Comparison of ENCODE assay signal across 21 cellular contexts in the genomic region with DNA sequence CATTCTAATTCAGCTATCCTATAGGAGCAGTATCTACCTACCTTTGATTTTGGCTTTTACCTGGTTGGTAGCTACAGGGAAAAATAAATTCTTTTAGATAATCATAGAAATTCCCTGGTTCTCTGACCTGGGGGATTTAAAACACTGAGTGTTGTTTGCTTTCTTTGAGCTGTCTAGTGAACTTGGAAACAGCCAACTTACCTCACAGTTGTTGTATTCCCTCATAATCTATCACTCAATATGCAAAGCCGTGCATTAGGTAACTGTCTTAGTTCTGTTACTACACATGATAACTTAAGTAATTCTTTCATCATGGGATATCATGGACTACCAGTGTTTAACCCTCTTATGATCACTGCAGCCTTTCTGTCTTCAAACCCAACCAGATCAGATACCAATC.
DNase-seq lines count a peak whose midpoint lies in the region; ATAC-seq and TF ChIP-seq lines count a peak whose summit lies in the region.
"Had no signal": no experiment of that assay in that cellular context is flagged by ENCODE, and none has a peak within 500 bp of the region (broad histone marks: within the 10 kb centered on the region; RNA-seq: fewer than 3 reads in every experiment).

No MANE protein-coding gene starts in this region.

- intact Hi-C loops in activated CD4-positive, alpha-beta memory T cell treated with anti-CD3 and anti-CD28 coated beads for 36 hours (cut with micrococcal nuclease), result no loop called here
- intact Hi-C loops in naive thymus-derived CD4-positive, alpha-beta T cell (cut with micrococcal nuclease), result loop anchor here in 1 of 2 donors (10.0 kb wide), 1 partner anchor 839 kb away; the partner anchor contains the start of gene FAM98A

- H3K36me3 Mint-ChIP-seq in activated CD8-positive, alpha-beta memory T cell treated with anti-CD3 and anti-CD28 coated beads, Interleukin-2, amount 10 ng/mL, durations not matched to agents 7 days and 5 days, result peaks cover 31% of the 10 kb centered on the region
- H3K36me3 Mint-ChIP-seq in activated CD4-positive, alpha-beta memory T cell treated with anti-CD3 and anti-CD28 coated beads for 36 hours, result peaks cover 28% of the 10 kb centered on the region
- H3K36me3 Mint-ChIP-seq in naive thymus-derived CD4-positive, alpha-beta T cell, result peaks cover 13 to 56% (median 32%) of the 10 kb centered on the region in 5 donors

- H3K4me1 ChIP-seq in naive thymus-derived CD4-positive, alpha-beta T cell (ENCODE audit: control insufficient read depth in 2 of 2, insufficient read depth in 2 of 2, low read length in 2 of 2), result no peaks in the 10 kb centered on the region
- peaks cover 17% of the 10 kb centered on the region for H3K4me1 ChIP-seq in BE2C
- H3K4me1 ChIP-seq: transverse colon had no signal

- H3K9me3 ChIP-seq in naive thymus-derived CD4-positive, alpha-beta T cell (ENCODE audit: control insufficient read depth in 2 of 3, low read length in 3 of 3), result no peaks in the 10 kb centered on the region
- no peaks in the 10 kb centered on the region for H3K9me3 ChIP-seq in BE2C
- H3K9me3 ChIP-seq: transverse colon had no signal

- no peaks in the 10 kb centered on the region for H3K9me3 Mint-ChIP-seq in activated CD8-positive, alpha-beta memory T cell treated with anti-CD3 and anti-CD28 coated beads, Interleukin-2, amount 10 ng/mL, durations not matched to agents 7 days and 5 days (ENCODE audit: low read depth)
- H3K9me3 Mint-ChIP-seq in activated CD4-positive, alpha-beta memory T cell treated with anti-CD3 and anti-CD28 coated beads for 36 hours, result no peaks in the 10 kb centered on the region
- peaks cover 0 to 11% (median 0%) of the 10 kb centered on the region in 11 donors for H3K9me3 Mint-ChIP-seq in naive thymus-derived CD4-positive, alpha-beta T cell
- H3K9me3 Mint-ChIP-seq: activated naive CD4-positive, alpha-beta T cell treated with anti-CD3 and anti-CD28 coated beads, Interleukin-2, amount 50 U/mL, for 72 hours had no signal

- H3K36me3 ChIP-seq in naive thymus-derived CD4-positive, alpha-beta T cell (ENCODE audit: control insufficient read depth in 2 of 3, insufficient read depth in 3 of 3, low read length in 3 of 3), result peaks cover 0 to 17% (median 3%) of the 10 kb centered on the region in 3 experiments
- H3K36me3 ChIP-seq in BE2C, result no peaks in the 10 kb centered on the region; the same call in 1 of the 2 replicates

- H3K27me3 ChIP-seq in naive thymus-derived CD4-positive, alpha-beta T cell (ENCODE audit: control insufficient read depth in 2 of 2, insufficient read depth in 2 of 2, low read length in 2 of 2), result no peaks in the 10 kb centered on the region
- H3K27me3 ChIP-seq in BE2C, result no peaks in the 10 kb centered on the region
- H3K27me3 ChIP-seq: transverse colon had no signal

- H3K4me3 ChIP-seq in naive thymus-derived CD4-positive, alpha-beta T cell (ENCODE audit: low read length), result peak overlapping the region; percentile 32
- no peak overlapping the region for H3K4me3 ChIP-seq in BE2C (ENCODE audit: low read depth, low read length)
- H3K4me3 ChIP-seq: GM23338, transverse colon had no signal

- H3K27ac Mint-ChIP-seq in activated CD8-positive, alpha-beta memory T cell treated with anti-CD3 and anti-CD28 coated beads, Interleukin-2, amount 10 ng/mL, durations not matched to agents 7 days and 5 days, result peak overlapping the region; percentile 85
- no peak overlapping the region for H3K27ac Mint-ChIP-seq in activated CD4-positive, alpha-beta memory T cell treated with anti-CD3 and anti-CD28 coated beads for 36 hours
- peak overlapping the region; percentile 48 to 90 (median 77) for H3K27ac Mint-ChIP-seq in naive thymus-derived CD4-positive, alpha-beta T cell
- H3K27ac Mint-ChIP-seq: brain, GM23338, mesothelial cell of epicardium had no signal

- DNase-seq in activated CD8-positive, alpha-beta memory T cell treated with anti-CD3 and anti-CD28 coated beads, Interleukin-2, amount 10 ng/mL, durations not matched to agents 7 days and 5 days, result no peak
- no peak for DNase-seq in activated CD8-positive, alpha-beta memory T cell treated with anti-CD3 and anti-CD28 coated beads for 24 hours
- no peak for DNase-seq in activated CD4-positive, alpha-beta memory T cell treated with anti-CD3 and anti-CD28 coated beads for 36 hours
- no peak for DNase-seq in naive thymus-derived CD4-positive, alpha-beta T cell
- no peak for DNase-seq in BE2C
- no peak for DNase-seq in GOT3 (lab: John Stamatoyannopoulos, UW)
- DNase-seq: cortex of kidney; foreskin fibroblast; IMR-90; NCI-H1930; NCI-H446; NK-92 treated with Interleukin-12 subunit alpha and Interleukin-12 subunit beta, amount 100 ng/mL, for 24 hours; RPMI8226; transverse colon had no signal

- H3K4me3 Mint-ChIP-seq in activated CD8-positive, alpha-beta memory T cell treated with anti-CD3 and anti-CD28 coated beads, Interleukin-2, amount 10 ng/mL, durations not matched to agents 7 days and 5 days, result peak overlapping the region; percentile 71
- peak overlapping the region; percentile 47 for H3K4me3 Mint-ChIP-seq in activated CD4-positive, alpha-beta memory T cell treated with anti-CD3 and anti-CD28 coated beads for 36 hours
- peak overlapping the region; percentile 53 to 81 (median 68) for H3K4me3 Mint-ChIP-seq in naive thymus-derived CD4-positive, alpha-beta T cell
- H3K4me3 Mint-ChIP-seq: brain, GM23338, mesothelial cell of epicardium had no signal

- no peak for TF ChIP-seq CTCF in BE2C (IDR thresholded peaks at IDR 0.05; ENCODE audit: low read depth, low read length)

- H3K27ac ChIP-seq in naive thymus-derived CD4-positive, alpha-beta T cell (ENCODE audit: low read depth, low read length), result peak overlapping the region; percentile 46
- H3K27ac ChIP-seq: transverse colon, VCaP had no signal

- CTCF ChIA-PET in activated CD8-positive, alpha-beta memory T cell treated with anti-CD3 and anti-CD28 coated beads, Interleukin-2, amount 10 ng/mL, durations not matched to agents 7 days and 5 days (lab: Charles Lee), result no interaction called here
- CTCF ChIA-PET in activated CD4-positive, alpha-beta memory T cell treated with anti-CD3 and anti-CD28 coated beads for 36 hours (lab: Charles Lee), result no interaction called here
- CTCF ChIA-PET in naive thymus-derived CD4-positive, alpha-beta T cell (lab: Charles Lee), result interaction anchor here (0.6 kb wide), 1 partner anchor 186 kb away, joined by 3 read pairs; no protein-coding TSS in a partner anchor

- POLR2A ChIA-PET in activated CD4-positive, alpha-beta memory T cell treated with anti-CD3 and anti-CD28 coated beads for 36 hours (lab: Charles Lee), result no interaction called here
- POLR2A ChIA-PET in naive thymus-derived CD4-positive, alpha-beta T cell (lab: Charles Lee), result no interaction called here

- peaks cover 19% of the 10 kb centered on the region for H3K4me1 Mint-ChIP-seq in activated CD8-positive, alpha-beta memory T cell treated with anti-CD3 and anti-CD28 coated beads, Interleukin-2, amount 10 ng/mL, durations not matched to agents 7 days and 5 days
- peaks cover 18% of the 10 kb centered on the region for H3K4me1 Mint-ChIP-seq in activated CD4-positive, alpha-beta memory T cell treated with anti-CD3 and anti-CD28 coated beads for 36 hours (ENCODE audit: low read depth)
- H3K4me1 Mint-ChIP-seq in naive thymus-derived CD4-positive, alpha-beta T cell, result peaks cover 6 to 25% (median 16%) of the 10 kb centered on the region in 7 donors
- H3K4me1 Mint-ChIP-seq: brain had no signal

- ATAC-seq in activated CD8-positive, alpha-beta memory T cell treated with anti-CD3 and anti-CD28 coated beads, Interleukin-2, amount 10 ng/mL, durations not matched to agents 7 days and 5 days, result no peak
- ATAC-seq in GM18907 (IDR thresholded peaks at IDR 0.05; ENCODE audit: unreplicated experiment) (peak; percentile 14), HG03280 (IDR thresholded peaks at IDR 0.05; ENCODE audit: unreplicated experiment) (no peak)
- peak; percentile 20 for ATAC-seq in naive thymus-derived CD4-positive, alpha-beta T cell
- ATAC-seq: GM23338 had no signal

- H3K27me3 Mint-ChIP-seq in activated CD8-positive, alpha-beta memory T cell treated with anti-CD3 and anti-CD28 coated beads, Interleukin-2, amount 10 ng/mL, durations not matched to agents 7 days and 5 days, result no peaks in the 10 kb centered on the region
- no peaks in the 10 kb centered on the region for H3K27me3 Mint-ChIP-seq in activated CD4-positive, alpha-beta memory T cell treated with anti-CD3 and anti-CD28 coated beads for 36 hours
- H3K27me3 Mint-ChIP-seq in naive thymus-derived CD4-positive, alpha-beta T cell, result no peaks in the 10 kb centered on the region
- H3K27me3 Mint-ChIP-seq: brain had no signal

Comparison
In these comparisons a context has a peak if more than half of its experiments do, and no peak if none do; other contexts are left out.
1. ATAC-seq: peak in GM18907 (single experiment) and naive thymus-derived CD4-positive, alpha-beta T cell (single experiment); none in activated CD8-positive, alpha-beta memory T cell treated with anti-CD3 and anti-CD28 coated beads, Interleukin-2, amount 10 ng/mL, durations not matched to agents 7 days and 5 days (single experiment) and HG03280 (single experiment).
2. Peak in every context shown above with its lines, with median percentiles within 50 percentile points of each other: H3K4me3 Mint-ChIP-seq.